In genomic region chr15:56586206-56586605, GRCh38 we compare ENCODE assay signal across 23 cellular contexts.
DNase-seq lines count a peak whose midpoint lies in the region; ATAC-seq, FAIRE-seq and TF ChIP-seq lines count a peak whose summit lies in the region.
"Had no signal": no experiment of that assay in that cellular context is flagged by ENCODE, and none has a peak within 500 bp of the region (broad histone marks: within the 10 kb centered on the region; RNA-seq: fewer than 3 reads in every experiment).

No MANE protein-coding gene starts in this region.

- no peak overlapping the region for H2AFZ ChIP-seq in HepG2 (ENCODE audit: low read length)
- H2AFZ ChIP-seq: GM23248 had no signal

- CTCF ChIA-PET in HepG2 (lab: Yijun Ruan, JAX; ENCODE audit: low intra/inter-chr PET ratio, low total read pairs) = no interaction called here

- peaks cover 12% of the 10 kb centered on the region for H3K9me3 Mint-ChIP-seq in stimulated activated memory B cell treated with anti-CD40 and anti-IgM and Interleukin-4, amounts not matched to agents 10 μg/mL and 1 μg/mL and 100 μg/mL, for 72 hours

- FAIRE-seq in HepG2 (lab: Jason Lieb, UNC) = no peak
- FAIRE-seq: A204.1, GM12892, H1 had no signal

- H3K4me2 ChIP-seq in HepG2 (ENCODE audit: low read depth, low read length) = no peak overlapping the region
- H3K4me2 ChIP-seq: BLaER1 treated with 17β-estradiol and CSF1 and Interleukin-3, amounts not matched to agents 10 nM and 100 nM had no signal

- POLR2A ChIA-PET in HepG2 (lab: Yijun Ruan, JAX) = no interaction called here

- H3K4me3 ChIP-seq in HepG2 (replicated peaks in 1 of 3; ENCODE audit: insufficient read depth in 1 of 3, low read depth in 2 of 3, low read length in 3 of 3) (no peak overlapping the region), right lobe of liver (no peak overlapping the region), fibroblast of villous mesenchyme (ENCODE audit: low read depth, low read length) (no peak overlapping the region)
- H3K4me3 ChIP-seq: BLaER1 treated with 17β-estradiol and CSF1 and Interleukin-3, amounts not matched to agents 10 nM and 100 nM; GM23248 had no signal

- no peak overlapping the region for H3K9ac ChIP-seq in HepG2 (ENCODE audit: insufficient read depth, low read depth, low read length)
- H3K9ac ChIP-seq: BLaER1 treated with 17β-estradiol and CSF1 and Interleukin-3, amounts not matched to agents 10 nM and 100 nM; GM23248 had no signal

- TF ChIP-seq CTCF in HepG2 (CRISPR knock-in tag; IDR thresholded peaks at IDR 0.05) (no peak), right lobe of liver (IDR thresholded peaks at IDR 0.05) (no peak), fibroblast of villous mesenchyme (IDR thresholded peaks at IDR 0.05; ENCODE audit: insufficient read depth, low read depth, low read length) (no peak)

- TF ChIP-seq POLR2A in HepG2 (IDR thresholded peaks at IDR 0.05; ENCODE audit: insufficient read depth in 1 of 2, low read depth in 2 of 2, low read length in 2 of 2) (no peak), right lobe of liver (IDR thresholded peaks at IDR 0.05) (no peak)

- H3K27me3 ChIP-seq in HepG2 (ENCODE audit: control insufficient read depth in 1 of 2, insufficient read depth in 2 of 2, low read length in 2 of 2) = no peaks in the 10 kb centered on the region
- H3K27me3 ChIP-seq in right lobe of liver = no peaks in the 10 kb centered on the region
- H3K27me3 ChIP-seq: BE2C; BLaER1 treated with 17β-estradiol and CSF1 and Interleukin-3, amounts not matched to agents 10 nM and 100 nM had no signal

- no peaks in the 10 kb centered on the region for H3K4me1 Mint-ChIP-seq in stimulated activated memory B cell treated with anti-CD40 and anti-IgM and Interleukin-4, amounts not matched to agents 10 μg/mL and 1 μg/mL and 100 μg/mL, for 72 hours
- H3K4me1 Mint-ChIP-seq: CD14-positive monocyte; CD8-positive, alpha-beta memory T cell had no signal

- no peak for TF ChIP-seq RAD21 in HepG2 (CRISPR knock-in tag; IDR thresholded peaks at IDR 0.05)

- H3K4me1 ChIP-seq in HepG2 (ENCODE audit: insufficient read depth, low read length) (no peaks in the 10 kb centered on the region), right lobe of liver (no peaks in the 10 kb centered on the region)
- H3K4me1 ChIP-seq: BE2C; BLaER1 treated with 17β-estradiol and CSF1 and Interleukin-3, amounts not matched to agents 10 nM and 100 nM had no signal

- DNase-seq in HepG2 (ENCODE audit: low spot score) (no peak), right lobe of liver (no peak), OCI-M1 (lab: John Stamatoyannopoulos, UW) (peak; percentile 6), fibroblast of villous mesenchyme (ENCODE audit: low read depth) (peak; percentile 5), cerebellar nuclear complex (lab: John Stamatoyannopoulos, UW) (no peak)
- DNase-seq: ACHN; AML-193; BE2C; CD4-positive, alpha-beta T cell; CD8-positive, alpha-beta memory T cell; DMS53; DMS79 treated with DMSO at 0.1 percent for 48 hours; GM23248; H7 had no signal

- ATAC-seq in HepG2 (no peak), right lobe of liver (no peak), HG03571 (IDR thresholded peaks at IDR 0.05; ENCODE audit: unreplicated experiment) (no peak)
- ATAC-seq in stimulated activated memory B cell treated with anti-CD40 and anti-IgM and Interleukin-4, amounts not matched to agents 10 μg/mL and 1 μg/mL and 100 μg/mL, for 72 hours = no peak
- ATAC-seq: HCT116 had no signal

- H3K4me3 Mint-ChIP-seq in stimulated activated memory B cell treated with anti-CD40 and anti-IgM and Interleukin-4, amounts not matched to agents 10 μg/mL and 1 μg/mL and 100 μg/mL, for 72 hours = no peak overlapping the region
- H3K4me3 Mint-ChIP-seq: CD14-positive monocyte; CD4-positive, alpha-beta T cell; CD8-positive, alpha-beta memory T cell had no signal

- BruUV-seq in HepG2 (replicated peaks; lab: Mats Ljungman, UMichigan) = no TSS peak

- in situ Hi-C loops in HepG2 (cut with HindIII; ENCODE audit: extremely low pct_ligation_motif_present, low pct_unique_long_range_greater_than_20kb) = no loop called here

- intact Hi-C loops in HepG2 (cut with micrococcal nuclease; ENCODE audit: unreplicated experiment) (no loop called here), right lobe of liver (cut with DNase I) (no loop called here)

- TF ChIP-seq EP300 in HepG2 (IDR thresholded peaks at IDR 0.05; ENCODE audit: low read depth in 2 of 2, low read length in 2 of 2) = no peak
- no peak for TF ChIP-seq EP300 in HepG2 (CRISPR knock-in tag; IDR thresholded peaks at IDR 0.05; ENCODE audit: borderline replicate concordance)

- no peak overlapping the region for H3K27ac Mint-ChIP-seq in stimulated activated memory B cell treated with anti-CD40 and anti-IgM and Interleukin-4, amounts not matched to agents 10 μg/mL and 1 μg/mL and 100 μg/mL, for 72 hours
- H3K27ac Mint-ChIP-seq: CD14-positive monocyte; CD4-positive, alpha-beta T cell; CD8-positive, alpha-beta memory T cell had no signal

- H3K36me3 Mint-ChIP-seq in stimulated activated memory B cell treated with anti-CD40 and anti-IgM and Interleukin-4, amounts not matched to agents 10 μg/mL and 1 μg/mL and 100 μg/mL, for 72 hours = peaks cover 12% of the 10 kb centered on the region
- H3K36me3 Mint-ChIP-seq: CD14-positive monocyte had no signal

- H3K36me3 ChIP-seq in HepG2 (replicated peaks in 1 of 2; ENCODE audit: control insufficient read depth in 1 of 2, insufficient read depth in 2 of 2, low read length in 2 of 2) (no peaks in the 10 kb centered on the region), right lobe of liver (no peaks in the 10 kb centered on the region)
- H3K36me3 ChIP-seq: BE2C; BLaER1 treated with 17β-estradiol and CSF1 and Interleukin-3, amounts not matched to agents 10 nM and 100 nM had no signal

- H4K20me1 ChIP-seq in HepG2 (ENCODE audit: insufficient read depth, low read length) = no peaks in the 10 kb centered on the region
- H4K20me1 ChIP-seq: BLaER1 treated with 17β-estradiol and CSF1 and Interleukin-3, amounts not matched to agents 10 nM and 100 nM had no signal

- H3K79me2 ChIP-seq in HepG2 (ENCODE audit: insufficient read depth, low read length) = no peaks in the 10 kb centered on the region

- H3K9me3 ChIP-seq in HepG2 (ENCODE audit: low read length) (peaks cover 24% of the 10 kb centered on the region), right lobe of liver (peaks cover 0 to 4% (median 0%) of the 10 kb centered on the region in 4 donors)
- H3K9me3 ChIP-seq: BE2C had no signal

- H3K27me3 Mint-ChIP-seq in stimulated activated memory B cell treated with anti-CD40 and anti-IgM and Interleukin-4, amounts not matched to agents 10 μg/mL and 1 μg/mL and 100 μg/mL, for 72 hours = no peaks in the 10 kb centered on the region
- H3K27me3 Mint-ChIP-seq: CD4-positive, alpha-beta T cell had no signal

- H3K27ac ChIP-seq in HepG2 (ENCODE audit: extremely low read length, insufficient read depth, low read length) (no peak overlapping the region), right lobe of liver (no peak overlapping the region)
- H3K27ac ChIP-seq: 22Rv1; BLaER1 treated with 17β-estradiol and CSF1 and Interleukin-3, amounts not matched to agents 10 nM and 100 nM; GM23248 had no signal

TF ChIP-seq in HepG2, 621 proteins besides CTCF, POLR2A, EP300 and RAD21:
- TF ChIP-seq LCORL (IDR thresholded peaks at IDR 0.05) (no peak), LCORL (CRISPR knock-in tag; IDR thresholded peaks at IDR 0.05) (no peak), ZBTB25 (CRISPR knock-in tag; IDR thresholded peaks at IDR 0.05) (no peak), ZNF160 (CRISPR knock-in tag; IDR thresholded peaks at IDR 0.05) (peak; percentile 99)

Comparison
In these comparisons a context has a peak if more than half of its experiments do, and no peak if none do; other contexts are left out.
1. DNase-seq: peak in OCI-M1 (single experiment) and fibroblast of villous mesenchyme (single experiment); none in HepG2 (single experiment), right lobe of liver (0 of 3) and cerebellar nuclear complex (0 of 2).